Comparison of ENCODE assay signal across 1 cellular context in genomic region chr13:40664100-40665060, GRCh38.
TF ChIP-seq lines count a peak whose summit lies in the region.

No MANE protein-coding gene starts in this region.

TF ChIP-seq in HEK293, 187 proteins besides CTCF, POLR2A, EP300 and RAD21 (continued from another document and continues in another):
- TF ChIP-seq ZNF639 (tag by site-specific recombination; IDR thresholded peaks at IDR 0.05) (no peak), SETDB1 (IDR thresholded peaks at IDR 0.05; ENCODE audit: insufficient read length, low read length) (no peak), ZNF138 (tag by site-specific recombination; IDR thresholded peaks at IDR 0.05; ENCODE audit: borderline replicate concordance) (no peak), ZNF621 (tag by site-specific recombination; IDR thresholded peaks at IDR 0.05) (no peak), ZNF223 (tag by site-specific recombination; IDR thresholded peaks at IDR 0.05) (no peak), ELK4 (IDR thresholded peaks at IDR 0.05; ENCODE audit: borderline replicate concordance, low read depth, low read length) (no peak), ZNF596 (tag by site-specific recombination; IDR thresholded peaks at IDR 0.05) (peak; percentile 79), KLF16 (tag by site-specific recombination; IDR thresholded peaks at IDR 0.05) (no peak; the same call in 1 of the 2 replicates), ZBTB1 (tag by site-specific recombination; IDR thresholded peaks at IDR 0.05) (no peak), ZNF404 (tag by site-specific recombination; IDR thresholded peaks at IDR 0.05) (no peak), ZSCAN30 (tag by site-specific recombination; IDR thresholded peaks at IDR 0.05) (no peak; the same call in 1 of the 2 replicates), ZNF157 (tag by site-specific recombination; IDR thresholded peaks at IDR 0.05) (no peak), ZIC2 (tag by site-specific recombination; IDR thresholded peaks at IDR 0.05) (peak; percentile 24; the same call in 1 of the 2 replicates), ZNF624 (tag by site-specific recombination; IDR thresholded peaks at IDR 0.05) (no peak), ZNF768 (tag by site-specific recombination; IDR thresholded peaks at IDR 0.05) (no peak), ZSCAN5A (tag by site-specific recombination; IDR thresholded peaks at IDR 0.05) (no peak), BCL6B (tag by site-specific recombination; IDR thresholded peaks at IDR 0.05) (no peak), ZNF214 (tag by site-specific recombination; IDR thresholded peaks at IDR 0.05; ENCODE audit: borderline replicate concordance) (no peak), MZF1 (tag by site-specific recombination; IDR thresholded peaks at IDR 0.05; ENCODE audit: borderline replicate concordance) (no peak), ZNF837 (tag by site-specific recombination; IDR thresholded peaks at IDR 0.05) (no peak), ZNF488 (tag by site-specific recombination; IDR thresholded peaks at IDR 0.05) (no peak), ZNF664 (tag by site-specific recombination; IDR thresholded peaks at IDR 0.05) (no peak), SP3 (tag by site-specific recombination; IDR thresholded peaks at IDR 0.05) (peak; percentile 49; the same call in 1 of the 2 replicates), ZFP3 (tag by site-specific recombination; IDR thresholded peaks at IDR 0.05; ENCODE audit: low read depth) (no peak), ZBTB11 (tag by site-specific recombination; conservative IDR thresholded peaks at IDR 0.05; ENCODE audit: low read depth) (no peak), ZNF610 (tag by site-specific recombination; IDR thresholded peaks at IDR 0.05; ENCODE audit: borderline replicate concordance) (no peak), ZNF776 (tag by site-specific recombination; IDR thresholded peaks at IDR 0.05; ENCODE audit: borderline replicate concordance) (no peak), ZNF121 (tag by site-specific recombination; IDR thresholded peaks at IDR 0.05) (no peak), ZEB2 (tag by site-specific recombination; IDR thresholded peaks at IDR 0.05) (peak; percentile 88), ZNF311 (tag by site-specific recombination; IDR thresholded peaks at IDR 0.05; ENCODE audit: borderline replicate concordance) (no peak), ZNF510 (tag by site-specific recombination; IDR thresholded peaks at IDR 0.05; ENCODE audit: insufficient replicate concordance) (no peak), ZFP37 (tag by site-specific recombination; IDR thresholded peaks at IDR 0.05) (peak; percentile 61), FEZF1 (tag by site-specific recombination; IDR thresholded peaks at IDR 0.05) (peak; percentile 85), MEIS1 (CRISPR knock-in tag; IDR thresholded peaks at IDR 0.05; ENCODE audit: borderline replicate concordance) (no peak), KLF9 (tag by site-specific recombination; IDR thresholded peaks at IDR 0.05; ENCODE audit: low read depth) (peak; percentile 64; the same call in 1 of the 2 replicates), SCRT1 (tag by site-specific recombination; IDR thresholded peaks at IDR 0.05; ENCODE audit: borderline replicate concordance) (no peak), HOXC10 (CRISPR knock-in tag; IDR thresholded peaks at IDR 0.05) (no peak), ZNF623 (tag by site-specific recombination; IDR thresholded peaks at IDR 0.05) (no peak), ZNF433 (tag by site-specific recombination; IDR thresholded peaks at IDR 0.05; ENCODE audit: low read depth) (no peak), ZNF571 (tag by site-specific recombination; IDR thresholded peaks at IDR 0.05) (no peak), KLF10 (tag by site-specific recombination; IDR thresholded peaks at IDR 0.05) (peak; percentile 38; the same call in 1 of the 2 replicates), ZNF792 (tag by site-specific recombination; IDR thresholded peaks at IDR 0.05) (no peak), ZNF670 (tag by site-specific recombination; IDR thresholded peaks at IDR 0.05; ENCODE audit: low read depth) (no peak), ZBTB8A (tag by site-specific recombination; IDR thresholded peaks at IDR 0.05) (peak; percentile 93), ZSCAN18 (tag by site-specific recombination; IDR thresholded peaks at IDR 0.05) (no peak), ZBTB17 (tag by site-specific recombination; IDR thresholded peaks at IDR 0.05) (peak; percentile 99), HIC1 (tag by site-specific recombination; IDR thresholded peaks at IDR 0.05) (no peak), ZNF155 (tag by site-specific recombination; IDR thresholded peaks at IDR 0.05) (no peak), SALL2 (tag by site-specific recombination; IDR thresholded peaks at IDR 0.05; ENCODE audit: borderline replicate concordance) (no peak), ZNF843 (tag by site-specific recombination; IDR thresholded peaks at IDR 0.05) (no peak)
- TF ChIP-seq, protein P1, sequence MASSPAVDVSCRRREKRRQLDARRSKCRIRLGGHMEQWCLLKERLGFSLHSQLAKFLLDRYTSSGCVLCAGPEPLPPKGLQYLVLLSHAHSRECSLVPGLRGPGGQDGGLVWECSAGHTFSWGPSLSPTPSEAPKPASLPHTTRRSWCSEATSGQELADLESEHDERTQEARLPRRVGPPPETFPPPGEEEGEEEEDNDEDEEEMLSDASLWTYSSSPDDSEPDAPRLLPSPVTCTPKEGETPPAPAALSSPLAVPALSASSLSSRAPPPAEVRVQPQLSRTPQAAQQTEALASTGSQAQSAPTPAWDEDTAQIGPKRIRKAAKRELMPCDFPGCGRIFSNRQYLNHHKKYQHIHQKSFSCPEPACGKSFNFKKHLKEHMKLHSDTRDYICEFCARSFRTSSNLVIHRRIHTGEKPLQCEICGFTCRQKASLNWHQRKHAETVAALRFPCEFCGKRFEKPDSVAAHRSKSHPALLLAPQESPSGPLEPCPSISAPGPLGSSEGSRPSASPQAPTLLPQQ (tag by site-specific recombination; IDR thresholded peaks at IDR 0.05) = peak; percentile 96
- TF ChIP-seq, protein P2, sequence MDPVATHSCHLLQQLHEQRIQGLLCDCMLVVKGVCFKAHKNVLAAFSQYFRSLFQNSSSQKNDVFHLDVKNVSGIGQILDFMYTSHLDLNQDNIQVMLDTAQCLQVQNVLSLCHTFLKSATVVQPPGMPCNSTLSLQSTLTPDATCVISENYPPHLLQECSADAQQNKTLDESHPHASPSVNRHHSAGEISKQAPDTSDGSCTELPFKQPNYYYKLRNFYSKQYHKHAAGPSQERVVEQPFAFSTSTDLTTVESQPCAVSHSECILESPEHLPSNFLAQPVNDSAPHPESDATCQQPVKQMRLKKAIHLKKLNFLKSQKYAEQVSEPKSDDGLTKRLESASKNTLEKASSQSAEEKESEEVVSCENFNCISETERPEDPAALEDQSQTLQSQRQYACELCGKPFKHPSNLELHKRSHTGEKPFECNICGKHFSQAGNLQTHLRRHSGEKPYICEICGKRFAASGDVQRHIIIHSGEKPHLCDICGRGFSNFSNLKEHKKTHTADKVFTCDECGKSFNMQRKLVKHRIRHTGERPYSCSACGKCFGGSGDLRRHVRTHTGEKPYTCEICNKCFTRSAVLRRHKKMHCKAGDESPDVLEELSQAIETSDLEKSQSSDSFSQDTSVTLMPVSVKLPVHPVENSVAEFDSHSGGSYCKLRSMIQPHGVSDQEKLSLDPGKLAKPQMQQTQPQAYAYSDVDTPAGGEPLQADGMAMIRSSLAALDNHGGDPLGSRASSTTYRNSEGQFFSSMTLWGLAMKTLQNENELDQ (tag by site-specific recombination; IDR thresholded peaks at IDR 0.05; ENCODE audit: low read depth) = peak; percentile 69; the same call in 1 of the 2 replicates
